1 cellular context compared by ENCODE assay signal in genomic region chr20:25054133-25054820, GRCh38.
TF ChIP-seq lines count a peak whose summit lies in the region.

No MANE protein-coding gene starts in this region.

TF ChIP-seq in HepG2, 621 proteins besides CTCF, POLR2A, EP300 and RAD21 (continues in another document):
- TF ChIP-seq KAT2B (IDR thresholded peaks at IDR 0.05; ENCODE audit: borderline replicate concordance, low read depth, low read length) (no peak), PHF8 (CRISPR knock-in tag; IDR thresholded peaks at IDR 0.05) (0 out of 2 replicates have a peak, but pooled peaks have one; percentile 13), MAX (IDR thresholded peaks at IDR 0.05) (peak; percentile 50; the same call in 1 of the 2 replicates), ZBTB44 (CRISPR knock-in tag; IDR thresholded peaks at IDR 0.05) (no peak), ZBTB40 (IDR thresholded peaks at IDR 0.05) (no peak), ZBTB40 (CRISPR knock-in tag; IDR thresholded peaks at IDR 0.05) (0 out of 2 replicates have a peak, but pooled peaks have one; percentile 12), REPIN1 (CRISPR knock-in tag; IDR thresholded peaks at IDR 0.05; ENCODE audit: borderline replicate concordance, low read depth) (no peak), ATM (IDR thresholded peaks at IDR 0.05; ENCODE audit: borderline replicate concordance) (no peak), ARID5B (CRISPR knock-in tag; IDR thresholded peaks at IDR 0.05) (peak; percentile 19; the same call in 1 of the 2 replicates), HINFP (CRISPR knock-in tag; IDR thresholded peaks at IDR 0.05; ENCODE audit: low read depth) (0 out of 2 replicates have a peak, but pooled peaks have one; percentile 26), KMT2B (CRISPR knock-in tag; IDR thresholded peaks at IDR 0.05) (0 out of 2 replicates have a peak, but pooled peaks have one; percentile 29), JARID2 (CRISPR knock-in tag; IDR thresholded peaks at IDR 0.05; ENCODE audit: insufficient replicate concordance) (no peak), AKNA (CRISPR knock-in tag; IDR thresholded peaks at IDR 0.05; ENCODE audit: borderline replicate concordance) (no peak), ZNF687 (CRISPR knock-in tag; IDR thresholded peaks at IDR 0.05) (peak; percentile 35), GTF2F1 (IDR thresholded peaks at IDR 0.05; ENCODE audit: low read length) (no peak), RARA (CRISPR knock-in tag; IDR thresholded peaks at IDR 0.05) (peak; percentile 30; the same call in 1 of the 2 replicates), ZNF691 (CRISPR knock-in tag; IDR thresholded peaks at IDR 0.05; ENCODE audit: borderline replicate concordance, low read depth) (no peak), ZNF572 (CRISPR knock-in tag; IDR thresholded peaks at IDR 0.05) (no peak), ZFX (CRISPR knock-in tag; IDR thresholded peaks at IDR 0.05; ENCODE audit: low read depth) (peak; percentile 22; the same call in 1 of the 2 replicates), FOSL2 (CRISPR knock-in tag; IDR thresholded peaks at IDR 0.05) (0 out of 2 replicates have a peak, but pooled peaks have one; percentile 9), MED8 (CRISPR knock-in tag; IDR thresholded peaks at IDR 0.05; ENCODE audit: insufficient replicate concordance) (peak; percentile 27)
